ENCODE assay signal across 8 cellular contexts in the genomic region with DNA sequence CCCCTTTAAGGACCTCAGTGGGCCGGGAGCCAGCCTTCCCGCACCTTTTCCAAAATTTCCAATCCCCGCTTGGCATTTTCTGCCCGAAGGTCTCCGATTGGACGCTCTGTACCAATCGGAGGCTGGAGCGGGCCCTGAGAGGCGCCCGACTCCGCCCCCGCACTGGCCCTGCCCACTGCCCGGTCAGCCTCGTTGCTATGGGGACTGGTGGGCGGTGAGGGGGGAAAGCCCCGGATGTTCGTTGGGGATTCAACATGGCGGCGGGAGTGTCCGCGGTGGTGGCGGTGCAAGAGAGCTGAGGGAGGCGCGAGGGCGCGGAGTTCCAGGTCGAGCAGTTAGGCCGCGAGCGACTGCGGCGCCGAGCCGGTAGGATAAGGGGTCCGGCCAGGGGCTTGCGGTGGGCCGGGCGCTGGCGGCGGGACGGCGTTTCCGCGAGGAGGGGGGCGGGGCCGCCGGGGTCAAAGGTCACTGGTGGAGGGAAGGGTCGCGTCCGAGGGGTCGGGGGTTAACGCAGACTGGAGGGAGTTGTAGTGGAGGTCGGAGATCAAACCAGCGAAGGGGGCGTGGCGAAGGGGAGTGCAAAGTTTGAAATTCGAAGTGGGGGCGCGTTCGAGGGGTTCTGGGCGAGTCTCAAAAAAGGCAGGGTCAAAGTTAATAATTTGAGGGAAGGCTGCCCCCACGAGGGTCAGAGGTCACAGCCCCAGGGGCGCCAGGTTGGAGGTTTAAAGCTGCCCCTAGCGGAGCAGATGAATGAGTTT. TPM values are rescaled to one million over a fixed set of nuclear protein-coding genes. Genes with fewer than 3 reads are reported as not detected.
A peak's percentile ranks its signal among the peaks of the same experiment; 100 is the strongest.
DNase-seq lines count a peak whose midpoint lies in the region; ATAC-seq and TF ChIP-seq lines count a peak whose summit lies in the region.

Gene PAK4, plus strand, starts transcription at position 233 of the 758 bp plus-strand sequence. CDS start 43,768 bp downstream, outside the sequence.

- H3K79me2 ChIP-seq in H9 (ENCODE audit: insufficient read depth, low read length) (peaks cover 26% of the 10 kb centered on the region; the same call in 1 of the 2 replicates), MM.1S (ENCODE audit: low read length) (peaks cover 43% of the 10 kb centered on the region)

- H3K56ac ChIP-seq in H9 (ENCODE audit: insufficient read length, low read depth, low read length): no peak within 1 kb of the TSS

- TF ChIP-seq CTCF in H9 (conservative IDR thresholded peaks at IDR 0.05): no peak
- no peak for TF ChIP-seq CTCF in MM.1S (IDR thresholded peaks at IDR 0.05; ENCODE audit: low read length)
- no peak for TF ChIP-seq CTCF in fibroblast of the aortic adventitia (IDR thresholded peaks at IDR 0.05; ENCODE audit: insufficient read depth, low read length)
- no peak for TF ChIP-seq CTCF in nephron progenitor cell (IDR thresholded peaks at IDR 0.05)

- H3K4me1 ChIP-seq in H9 (ENCODE audit: insufficient read depth, low read length): peaks cover 3% of the 10 kb centered on the region; the same call in 1 of the 2 replicates
- peaks cover 9% of the 10 kb centered on the region; the same call in 1 of the 2 replicates for H3K4me1 ChIP-seq in MM.1S (ENCODE audit: low read length)

- H3K23ac ChIP-seq in H9 (ENCODE audit: insufficient read length, low read depth, low read length): no peak within 1 kb of the TSS

- H3K23me2 ChIP-seq in H9 (ENCODE audit: insufficient read length, low read depth, low read length, poor library complexity, severe bottlenecking): peaks cover 9% of the 10 kb centered on the region

- H3K9me3 ChIP-seq in H9 (ENCODE audit: control insufficient read depth, low read depth, low read length) (no peaks in the 10 kb centered on the region), MM.1S (replicated peaks; ENCODE audit: insufficient read depth, low read length) (no peaks in the 10 kb centered on the region)

- H4K20me1 ChIP-seq in H9 (ENCODE audit: control insufficient read depth, insufficient read depth, insufficient read length) (peaks cover 4% of the 10 kb centered on the region), MM.1S (ENCODE audit: insufficient read depth, low read length) (no peaks in the 10 kb centered on the region)

- no peak within 1 kb of the TSS for H2AK5ac ChIP-seq in H9 (ENCODE audit: insufficient read length, low read length)

- H3K9me3 Mint-ChIP-seq in H9 (no peaks in the 10 kb centered on the region), nephron progenitor cell (no peaks in the 10 kb centered on the region)
- H3K9me3 Mint-ChIP-seq in stimulated activated naive CD8-positive, alpha-beta T cell treated with anti-CD3 and anti-CD28 coated beads, Interleukin-15, amount 100 ng/mL, for 72 hours: no peaks in the 10 kb centered on the region

- H3K27me3 Mint-ChIP-seq in H9 (ENCODE audit: low read depth) (peaks cover 3% of the 10 kb centered on the region; the same call in 1 of the 2 replicates), nephron progenitor cell (ENCODE audit: low read depth, poor library complexity) (peaks cover 19% of the 10 kb centered on the region)
- H3K27me3 Mint-ChIP-seq in stimulated activated naive CD8-positive, alpha-beta T cell treated with anti-CD3 and anti-CD28 coated beads, Interleukin-15, amount 100 ng/mL, for 72 hours: no peaks in the 10 kb centered on the region

- H3T11ph ChIP-seq in H9 (ENCODE audit: low read length): no peak within 1 kb of the TSS

- H3K27me3 ChIP-seq in H9 (ENCODE audit: insufficient read depth, low read length) (no peaks in the 10 kb centered on the region), MM.1S (replicated peaks; ENCODE audit: insufficient read depth, low read length) (no peaks in the 10 kb centered on the region; the same call in 1 of the 2 replicates)

- no peak within 1 kb of the TSS for H4K8ac ChIP-seq in H9 (replicated peaks; ENCODE audit: insufficient read length, low read depth, low read length)

- no peak within 1 kb of the TSS for H4K91ac ChIP-seq in H9 (ENCODE audit: insufficient read length, low read depth, low read length)

- peak; percentile 97 for ATAC-seq in stimulated activated naive CD8-positive, alpha-beta T cell treated with anti-CD3 and anti-CD28 coated beads, Interleukin-15, amount 100 ng/mL, for 72 hours

- no peaks in the 10 kb centered on the region for H3F3A ChIP-seq in MM.1S (ENCODE audit: insufficient read depth, low read length)

- DNase-seq in ELR (ENCODE audit: low read depth): peak; percentile 98
- DNase-seq in H9: peak; percentile 98
- DNase-seq in MM.1S: peak; percentile 97
- DNase-seq in SIG-M5 (lab: John Stamatoyannopoulos, UW): peak; percentile 73
- DNase-seq in activated gamma-delta T cell (lab: John Stamatoyannopoulos, UW): peak; percentile 87
- DNase-seq in fibroblast of the aortic adventitia (ENCODE audit: low read depth): peak; percentile 96
- DNase-seq in nephron progenitor cell: peak; percentile 99
- DNase-seq in stimulated activated naive CD8-positive, alpha-beta T cell treated with anti-CD3 and anti-CD28 coated beads, Interleukin-15, amount 100 ng/mL, for 72 hours: peak; percentile 95 to 97

- H2AFZ ChIP-seq in H9 (ENCODE audit: low read length) (no peak within 1 kb of the TSS), MM.1S (ENCODE audit: low read length) (peak within 1 kb of the TSS; percentile 93)

- H3K18ac ChIP-seq in H9 (ENCODE audit: insufficient read length, low read depth, low read length): peak within 1 kb of the TSS; percentile 90

- H3K4me3 Mint-ChIP-seq in H9 (peak within 1 kb of the TSS; percentile 95 to 98), nephron progenitor cell (peak within 1 kb of the TSS; percentile 97)
- peak within 1 kb of the TSS; percentile 89 to 96 for H3K4me3 Mint-ChIP-seq in stimulated activated naive CD8-positive, alpha-beta T cell treated with anti-CD3 and anti-CD28 coated beads, Interleukin-15, amount 100 ng/mL, for 72 hours

- H3K14ac ChIP-seq in H9 (ENCODE audit: insufficient read depth, low read length): peak within 1 kb of the TSS; percentile 83

- H2BK15ac ChIP-seq in H9 (ENCODE audit: low read depth, low read length): no peak within 1 kb of the TSS

- H3K27ac ChIP-seq in H9 (ENCODE audit: insufficient read length, low read depth, low read length): peak within 1 kb of the TSS; percentile 6
- H3K27ac ChIP-seq in MM.1S (ENCODE audit: low read length): peak within 1 kb of the TSS; percentile 31; the same call in 1 of the 2 replicates

- peaks cover 33 to 49% of the 10 kb centered on the region in 2 experiments for H3K4me1 Mint-ChIP-seq in H9
- H3K4me1 Mint-ChIP-seq in nephron progenitor cell: peaks cover 64% of the 10 kb centered on the region
- peaks cover 69% of the 10 kb centered on the region for H3K4me1 Mint-ChIP-seq in stimulated activated naive CD8-positive, alpha-beta T cell treated with anti-CD3 and anti-CD28 coated beads, Interleukin-15, amount 100 ng/mL, for 72 hours

- H2BK12ac ChIP-seq in H9 (ENCODE audit: insufficient read length, low read depth, low read length): no peak within 1 kb of the TSS

- peak within 1 kb of the TSS; percentile 95 to 99 (median 95) for H3K27ac Mint-ChIP-seq in H9
- peak within 1 kb of the TSS; percentile 98 for H3K27ac Mint-ChIP-seq in nephron progenitor cell
- peak within 1 kb of the TSS; percentile 98 for H3K27ac Mint-ChIP-seq in stimulated activated naive CD8-positive, alpha-beta T cell treated with anti-CD3 and anti-CD28 coated beads, Interleukin-15, amount 100 ng/mL, for 72 hours

- H3K9ac ChIP-seq in H9 (ENCODE audit: extremely low read depth, insufficient read length, low read length) (peak within 1 kb of the TSS; percentile 32), MM.1S (ENCODE audit: low read length) (peak within 1 kb of the TSS; percentile 79)

- H3K9me2 ChIP-seq in MM.1S (replicated peaks; ENCODE audit: insufficient read depth, low read length): no peaks in the 10 kb centered on the region

- H3K4me3 ChIP-seq in MM.1S (ENCODE audit: low read length) (peak within 1 kb of the TSS; percentile 92), fibroblast of the aortic adventitia (ENCODE audit: low read depth, low read length) (peak within 1 kb of the TSS; percentile 86)

- no peak within 1 kb of the TSS for H4K5ac ChIP-seq in H9 (ENCODE audit: insufficient read length, low read depth, low read length)

- H2BK20ac ChIP-seq in H9 (ENCODE audit: low read depth, low read length, poor library complexity, severe bottlenecking): no peak within 1 kb of the TSS

- no peak within 1 kb of the TSS for H2BK120ac ChIP-seq in H9 (ENCODE audit: low read depth, low read length, poor library complexity, severe bottlenecking)

- H2BK5ac ChIP-seq in H9 (ENCODE audit: insufficient read length, low read length): no peak within 1 kb of the TSS

- no peak within 1 kb of the TSS for H3K4ac ChIP-seq in H9 (ENCODE audit: low read depth, low read length)

- H3K79me1 ChIP-seq in H9 (ENCODE audit: insufficient read depth, low read depth, low read length, poor library complexity, severe bottlenecking): peaks cover 5% of the 10 kb centered on the region

- H3K36me3 Mint-ChIP-seq in H9 (ENCODE audit: insufficient read depth in 1 of 3, low read depth in 3 of 3) (no peaks in the 10 kb centered on the region; a peak in 3 of 7 replicates), nephron progenitor cell (ENCODE audit: low read depth) (no peaks in the 10 kb centered on the region)

- H3K4me2 ChIP-seq in H9 (ENCODE audit: insufficient read depth, insufficient read length, low read length): peak within 1 kb of the TSS; percentile 76
- H3K4me2 ChIP-seq in MM.1S (ENCODE audit: low read depth, low read length): peak within 1 kb of the TSS; percentile 76

- no CpG with 5 or more reads among the region's 64 CpGs for WGBS in H9 (ENCODE audit: extremely low coverage, insufficient read length, low lambda C conversion rate)

- H3K36me3 ChIP-seq in MM.1S (replicated peaks; ENCODE audit: insufficient read depth, low read length): no peaks in the 10 kb centered on the region

RNA-seq across cellular contexts. Expression of gene PAK4, which starts in this region (rescaled TPM):
- total RNA-seq in H9 (2021) (62.6 and 63.1 TPM in 2 replicates), fibroblast of the aortic adventitia (ENCODE audit: low replicate concordance) (7.6 and 9.0 TPM in 2 replicates)

Comparison
In these comparisons a context has a peak if more than half of its experiments do, and no peak if none do; other contexts are left out.
1. Peak in every context shown above with its lines: DNase-seq, ATAC-seq, H3K4me3 ChIP-seq and H3K27ac ChIP-seq.